1 cellular context compared by ENCODE assay signal in genomic region chr10:97686962-97687784, GRCh38.
TF ChIP-seq lines count a peak whose summit lies in the region.

Gene AVPI1 (minus strand): TSS chr10:97687241. CDS start chr10:97679905, 7,336 bp downstream.

TF ChIP-seq in K562, 482 proteins besides CTCF, POLR2A, EP300 and RAD21 (continued from another document and continues in another):
- no peak for TF ChIP-seq TCF7 (IDR thresholded peaks at IDR 0.05; ENCODE audit: borderline replicate concordance)
- TF ChIP-seq TBP (optimal IDR thresholded peaks at IDR 0.05; ENCODE audit: low read depth, low read length): peak; percentile 41
- peak; percentile 16; the same call in 1 of the 2 replicates for TF ChIP-seq KAT7 (CRISPR knock-in tag; IDR thresholded peaks at IDR 0.05; ENCODE audit: borderline replicate concordance)
- no peak for TF ChIP-seq ZNF212 (CRISPR knock-in tag; IDR thresholded peaks at IDR 0.05)
- no peak for TF ChIP-seq RERE (CRISPR knock-in tag; IDR thresholded peaks at IDR 0.05; ENCODE audit: borderline replicate concordance)
- TF ChIP-seq ZNF507 (tag; conservative IDR thresholded peaks at IDR 0.05): no peak
- TF ChIP-seq ZNF764 (CRISPR knock-in tag; IDR thresholded peaks at IDR 0.05; ENCODE audit: low read depth): no peak
- 0 out of 2 replicates have a peak, but pooled peaks have one; percentile 7 for TF ChIP-seq FOSL1 (tag; conservative IDR thresholded peaks at IDR 0.05)
- TF ChIP-seq ZNF165 (CRISPR knock-in tag; IDR thresholded peaks at IDR 0.05; ENCODE audit: borderline replicate concordance): no peak
- TF ChIP-seq HMBOX1 (IDR thresholded peaks at IDR 0.05): no peak
- TF ChIP-seq SRSF7 (optimal IDR thresholded peaks at IDR 0.05; ENCODE audit: low read depth, low read length): no peak
- no peak for TF ChIP-seq KDM1A (IDR thresholded peaks at IDR 0.05)
- TF ChIP-seq CTCFL (IDR thresholded peaks at IDR 0.05; ENCODE audit: borderline replicate concordance, insufficient read depth, low read depth, low read length, poor library complexity, severe bottlenecking): no peak
- TF ChIP-seq HSF4 (CRISPR knock-in tag; IDR thresholded peaks at IDR 0.05; ENCODE audit: borderline replicate concordance): no peak
- no peak for TF ChIP-seq PURB (CRISPR knock-in tag; IDR thresholded peaks at IDR 0.05; ENCODE audit: low read depth)
- TF ChIP-seq PHB2 (IDR thresholded peaks at IDR 0.05; ENCODE audit: low read depth): no peak
- peak; percentile 75 for TF ChIP-seq MYNN (IDR thresholded peaks at IDR 0.05)
- TF ChIP-seq MYNN (CRISPR knock-in tag; IDR thresholded peaks at IDR 0.05): no peak
- peak; percentile 86 for TF ChIP-seq USF2 (CRISPR knock-in tag; IDR thresholded peaks at IDR 0.05)
- peak; percentile 59; the same call in 1 of the 2 replicates for TF ChIP-seq ZNF407 (IDR thresholded peaks at IDR 0.05; ENCODE audit: low read depth)
- peak; percentile 31 for TF ChIP-seq NEUROD1 (IDR thresholded peaks at IDR 0.05; ENCODE audit: borderline replicate concordance, low read depth, low read length, partially characterized antibody)
- 0 out of 2 replicates have a peak, but pooled peaks have one; percentile 25 for TF ChIP-seq XRCC5 (IDR thresholded peaks at IDR 0.05; ENCODE audit: low read depth, low read length)
- TF ChIP-seq TEAD4 (IDR thresholded peaks at IDR 0.05; ENCODE audit: low read length): peak; percentile 91
- TF ChIP-seq TEAD4 (CRISPR knock-in tag; IDR thresholded peaks at IDR 0.05; ENCODE audit: borderline replicate concordance): peak; percentile 96
- no peak for TF ChIP-seq PRDM10 (IDR thresholded peaks at IDR 0.05; ENCODE audit: partially characterized antibody)
- TF ChIP-seq ZBTB43 (CRISPR knock-in tag; IDR thresholded peaks at IDR 0.05): no peak
- peak; percentile 65; the same call in 1 of the 2 replicates for TF ChIP-seq KLF6 (CRISPR knock-in tag; IDR thresholded peaks at IDR 0.05; ENCODE audit: borderline replicate concordance)
- peak; percentile 66 for TF ChIP-seq ATF1 (CRISPR knock-in tag; IDR thresholded peaks at IDR 0.05)
- peak; percentile 95 for TF ChIP-seq ATF1 (tag; IDR thresholded peaks at IDR 0.05)
- no peak for TF ChIP-seq GTF2B (IDR thresholded peaks at IDR 0.05; ENCODE audit: extremely low read depth, insufficient read length)
- TF ChIP-seq POLR2B (IDR thresholded peaks at IDR 0.05; ENCODE audit: low read depth, partially characterized antibody): peak; percentile 44
- peak; percentile 77; the same call in 1 of the 2 replicates for TF ChIP-seq PHF8 (IDR thresholded peaks at IDR 0.05; ENCODE audit: borderline replicate concordance, low read length)
- TF ChIP-seq MBD2 (IDR thresholded peaks at IDR 0.05; ENCODE audit: borderline replicate concordance, low read depth): peak; percentile 7; the same call in 1 of the 2 replicates
- no peak; the same call in 1 of the 2 replicates for TF ChIP-seq ZBTB17 (CRISPR knock-in tag; IDR thresholded peaks at IDR 0.05)
